ENCODE assay signal across 15 cellular contexts in the genomic region with DNA sequence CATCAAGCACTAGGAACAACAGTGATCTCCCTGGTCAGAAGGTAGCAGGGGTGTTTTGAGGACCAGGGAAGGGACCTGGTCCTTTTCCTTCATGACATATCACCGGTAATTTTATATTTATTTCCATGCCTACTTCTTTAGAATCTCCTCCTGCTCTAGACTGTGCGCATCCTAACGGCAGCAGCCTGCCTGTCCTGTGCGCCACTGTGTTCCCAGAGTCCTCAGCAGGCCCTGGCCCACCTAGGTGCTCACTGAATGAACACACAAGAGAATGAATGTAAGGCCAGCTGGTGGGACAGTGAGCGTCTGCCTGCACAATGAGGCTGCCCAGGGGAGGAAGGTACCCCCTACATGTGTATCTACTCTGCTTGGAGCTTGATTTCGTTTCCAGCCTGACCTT. TPM values are rescaled to one million over a fixed set of nuclear protein-coding genes. Genes with fewer than 3 reads are reported as not detected.
DNase-seq lines count a peak whose midpoint lies in the region; ATAC-seq and TF ChIP-seq lines count a peak whose summit lies in the region.
"Had no signal": no experiment of that assay in that cellular context is flagged by ENCODE, and none has a peak within 500 bp of the region (broad histone marks: within the 10 kb centered on the region; RNA-seq: fewer than 3 reads in every experiment).

No MANE protein-coding gene starts in this region.

- no peaks in the 10 kb centered on the region for H3K9me3 ChIP-seq in psoas muscle
- H3K9me3 ChIP-seq: A549 had no signal

- no peak overlapping the region for H3K27ac ChIP-seq in psoas muscle
- H3K27ac ChIP-seq: A549 had no signal

- peak; percentile 53 for DNase-seq in NCI-H748 (lab: John Stamatoyannopoulos, UW; ENCODE audit: unreplicated experiment)
- DNase-seq in NCI-H748 treated with DMSO at 0.1 percent for 48 hours (lab: John Stamatoyannopoulos, UW) = no peak
- DNase-seq in NCI-H146 (lab: John Stamatoyannopoulos, UW) = peak; percentile 87
- DNase-seq in NCI-H69 (lab: John Stamatoyannopoulos, UW) = peak; percentile 99
- DNase-seq in stimulated activated naive B cell treated with anti-CD40 and anti-IgM and Interleukin-4, amounts not matched to agents 10 μg/mL and 1 μg/mL and 100 μg/mL, for 72 hours = no peak
- DNase-seq in psoas muscle = no peak
- DNase-seq: CD8-positive, alpha-beta T cell; DND-41; GDM1; IMR-90; KBM-7 had no signal

- intact Hi-C loops in psoas muscle (cut with DNase I) = no loop called here

- no peaks in the 10 kb centered on the region for H3K36me3 Mint-ChIP-seq in stimulated activated naive B cell treated with anti-CD40 and anti-IgM and Interleukin-4, amounts not matched to agents 10 μg/mL and 1 μg/mL and 100 μg/mL, for 72 hours
- H3K36me3 Mint-ChIP-seq: CD14-positive monocyte; CD8-positive, alpha-beta T cell had no signal

- no peaks in the 10 kb centered on the region for H3K27me3 ChIP-seq in psoas muscle (ENCODE audit: insufficient read depth in 3 of 3, low read length in 2 of 3)

- no peak for TF ChIP-seq CTCF in psoas muscle (IDR thresholded peaks at IDR 0.05)

- no peak overlapping the region for H3K4me3 Mint-ChIP-seq in stimulated activated naive B cell treated with anti-CD40 and anti-IgM and Interleukin-4, amounts not matched to agents 10 μg/mL and 1 μg/mL and 100 μg/mL, for 72 hours
- H3K4me3 Mint-ChIP-seq: CD8-positive, alpha-beta T cell had no signal

- no peaks in the 10 kb centered on the region for H3K4me1 ChIP-seq in psoas muscle
- H3K4me1 ChIP-seq: A549 had no signal

- H3K4me1 Mint-ChIP-seq in stimulated activated naive B cell treated with anti-CD40 and anti-IgM and Interleukin-4, amounts not matched to agents 10 μg/mL and 1 μg/mL and 100 μg/mL, for 72 hours = peaks cover 25 to 57% of the 10 kb centered on the region in 2 donors
- H3K4me1 Mint-ChIP-seq: CD14-positive monocyte had no signal

- no peak for ATAC-seq in stimulated activated naive B cell treated with anti-CD40 and anti-IgM and Interleukin-4, amounts not matched to agents 10 μg/mL and 1 μg/mL and 100 μg/mL, for 72 hours (replicated peaks)
- ATAC-seq in GM18520 (IDR thresholded peaks at IDR 0.05; ENCODE audit: unreplicated experiment) = no peak
- no peak for ATAC-seq in psoas muscle
- ATAC-seq: A549; CD8-positive, alpha-beta T cell; HCT116 had no signal

- no peaks in the 10 kb centered on the region for H3K36me3 ChIP-seq in psoas muscle (ENCODE audit: insufficient read depth in 1 of 2, low read depth in 1 of 2)

- H3K9me3 Mint-ChIP-seq in stimulated activated naive B cell treated with anti-CD40 and anti-IgM and Interleukin-4, amounts not matched to agents 10 μg/mL and 1 μg/mL and 100 μg/mL, for 72 hours = no peaks in the 10 kb centered on the region
- H3K9me3 Mint-ChIP-seq: CD8-positive, alpha-beta T cell had no signal

- no peak overlapping the region for H3K4me3 ChIP-seq in psoas muscle
- H3K4me3 ChIP-seq: A549 had no signal

- no peaks in the 10 kb centered on the region for H3K27me3 Mint-ChIP-seq in stimulated activated naive B cell treated with anti-CD40 and anti-IgM and Interleukin-4, amounts not matched to agents 10 μg/mL and 1 μg/mL and 100 μg/mL, for 72 hours

- H3K27ac Mint-ChIP-seq in stimulated activated naive B cell treated with anti-CD40 and anti-IgM and Interleukin-4, amounts not matched to agents 10 μg/mL and 1 μg/mL and 100 μg/mL, for 72 hours = peak overlapping the region; percentile 51
- H3K27ac Mint-ChIP-seq: CD8-positive, alpha-beta T cell had no signal

- WGBS in psoas muscle, 3 donors = 85 to 92% (median 91%) methylated on average over 6 of the region's 6 CpGs

RNA-seq across cellular contexts. Expression of gene C5orf15, which starts 51.5 kb away (rescaled TPM):
- 10 to 100 TPM; 12.7 to 16.0 (median 13.4) TPM for total RNA-seq in psoas muscle
- polyA plus RNA-seq in psoas muscle = 10 to 100 TPM; 13.2 to 29.8 (median 22.9) TPM

Comparison
In these comparisons a context has a peak if more than half of its experiments do, and no peak if none do; other contexts are left out.
1. DNase-seq: peak in NCI-H748 (single experiment), NCI-H146 (single experiment) and NCI-H69 (single experiment); none in NCI-H748 treated with DMSO at 0.1 percent for 48 hours (single experiment), stimulated activated naive B cell treated with anti-CD40 and anti-IgM and Interleukin-4, amounts not matched to agents 10 μg/mL and 1 μg/mL and 100 μg/mL, for 72 hours (single experiment) and psoas muscle (0 of 2).